Comparison of ENCODE assay signal across 9 cellular contexts in genomic region chr17:48997827-48998556, GRCh38. TPM values are rescaled to one million over a fixed set of nuclear protein-coding genes. Genes with fewer than 3 reads are reported as not detected.
A peak's percentile ranks its signal among the peaks of the same experiment; 100 is the strongest.
DNase-seq lines count a peak whose midpoint lies in the region; ATAC-seq and TF ChIP-seq lines count a peak whose summit lies in the region.
"Had no signal": no experiment of that assay in that cellular context is flagged by ENCODE, and none has a peak within 500 bp of the region (broad histone marks: within the 10 kb centered on the region; RNA-seq: fewer than 3 reads in every experiment).

No MANE protein-coding gene starts in this region.

- H3K27ac ChIP-seq in left ventricle myocardium inferior (replicated peaks) = no peak overlapping the region
- no peak overlapping the region for H3K27ac ChIP-seq in urinary bladder (ENCODE audit: low read depth)

- H3K9ac ChIP-seq in iPS-15b (ENCODE audit: low read depth, low read length) = peak overlapping the region; percentile 100

- POLR2A ChIA-PET in activated CD8-positive, alpha-beta T cell treated with anti-CD3 and anti-CD28 coated beads, Interleukin-2, amount 10 ng/mL, durations not matched to agents 7 days and 5 days (lab: Charles Lee) = no interaction called here

- CTCF ChIA-PET in activated CD8-positive, alpha-beta T cell treated with anti-CD3 and anti-CD28 coated beads, Interleukin-2, amount 10 ng/mL, durations not matched to agents 7 days and 5 days (lab: Charles Lee) = interaction anchor here (0.6 to 2.7 kb wide), 3 partner anchors 35 to 327 kb away, joined by 3 to 8 read pairs (median 3); no protein-coding TSS in a partner anchor

- H3K27me3 ChIP-seq in left ventricle myocardium inferior (ENCODE audit: low read depth) (peaks cover 100% of the 10 kb centered on the region), iPS-15b (ENCODE audit: control insufficient read depth, insufficient read depth, low read length) (no peaks in the 10 kb centered on the region)

- no peak for TF ChIP-seq CTCF in left ventricle myocardium inferior (IDR thresholded peaks at IDR 0.05; ENCODE audit: borderline replicate concordance)

- H3K36me3 ChIP-seq in left ventricle myocardium inferior (no peaks in the 10 kb centered on the region), iPS-15b (ENCODE audit: control insufficient read depth, insufficient read depth, low read length) (peaks cover 4% of the 10 kb centered on the region), urinary bladder (ENCODE audit: insufficient read depth) (no peaks in the 10 kb centered on the region)

- peak overlapping the region; percentile 43 for H3K4me3 Mint-ChIP-seq in activated CD8-positive, alpha-beta T cell treated with anti-CD3 and anti-CD28 coated beads, Interleukin-2, amount 10 ng/mL, durations not matched to agents 7 days and 5 days

- intact Hi-C loops in left ventricle myocardium inferior (cut with micrococcal nuclease) = no loop called here
- intact Hi-C loops in Right ventricle myocardium inferior (cut with DNase I) = no loop called here

- no peaks in the 10 kb centered on the region for H3K36me3 Mint-ChIP-seq in activated CD8-positive, alpha-beta T cell treated with anti-CD3 and anti-CD28 coated beads, Interleukin-2, amount 10 ng/mL, durations not matched to agents 7 days and 5 days (ENCODE audit: low read depth)

- DNase-seq in left ventricle myocardium inferior (no peak), Right ventricle myocardium inferior (ENCODE audit: missing footprints) (no peak), NCI-H1092 (lab: John Stamatoyannopoulos, UW) (no peak)
- no peak for DNase-seq in activated CD8-positive, alpha-beta T cell treated with anti-CD3 and anti-CD28 coated beads, Interleukin-2, amount 10 ng/mL, durations not matched to agents 7 days and 5 days

- H3K9me3 Mint-ChIP-seq in activated CD8-positive, alpha-beta T cell treated with anti-CD3 and anti-CD28 coated beads, Interleukin-2, amount 10 ng/mL, durations not matched to agents 7 days and 5 days (ENCODE audit: insufficient read depth) = no peaks in the 10 kb centered on the region

- no peak overlapping the region for H3K27ac Mint-ChIP-seq in activated CD8-positive, alpha-beta T cell treated with anti-CD3 and anti-CD28 coated beads, Interleukin-2, amount 10 ng/mL, durations not matched to agents 7 days and 5 days

- H3K4me3 ChIP-seq in left ventricle myocardium inferior (peak overlapping the region; percentile 50), iPS-15b (ENCODE audit: low read depth, low read length) (peak overlapping the region; percentile 98), urinary bladder (ENCODE audit: low read depth, low read length) (peak overlapping the region; percentile 21)

- H3K4me1 Mint-ChIP-seq in activated CD8-positive, alpha-beta T cell treated with anti-CD3 and anti-CD28 coated beads, Interleukin-2, amount 10 ng/mL, durations not matched to agents 7 days and 5 days (ENCODE audit: low read depth) = peaks cover 30% of the 10 kb centered on the region

- peaks cover 78% of the 10 kb centered on the region for H3K27me3 Mint-ChIP-seq in activated CD8-positive, alpha-beta T cell treated with anti-CD3 and anti-CD28 coated beads, Interleukin-2, amount 10 ng/mL, durations not matched to agents 7 days and 5 days (ENCODE audit: low read depth)

- H3K4me1 ChIP-seq in left ventricle myocardium inferior (peaks cover 31% of the 10 kb centered on the region), iPS-15b (ENCODE audit: control insufficient read depth, insufficient read depth, low read length) (peaks cover 17% of the 10 kb centered on the region), urinary bladder (ENCODE audit: insufficient read depth) (peaks cover 2% of the 10 kb centered on the region)

- ATAC-seq in Right ventricle myocardium inferior (no peak), GM18520 (IDR thresholded peaks at IDR 0.05; ENCODE audit: unreplicated experiment) (no peak), GM21447 (IDR thresholded peaks at IDR 0.05; ENCODE audit: unreplicated experiment) (no peak)
- ATAC-seq in activated CD8-positive, alpha-beta T cell treated with anti-CD3 and anti-CD28 coated beads, Interleukin-2, amount 10 ng/mL, durations not matched to agents 7 days and 5 days = peak; percentile 17

- no peaks in the 10 kb centered on the region for H3K9me3 ChIP-seq in left ventricle myocardium inferior (replicated peaks)
- H3K9me3 ChIP-seq in iPS-15b (ENCODE audit: control insufficient read depth, insufficient read depth, low read length) = no peaks in the 10 kb centered on the region

- 3% methylated on average over 58 of the region's 58 CpGs for WGBS in urinary bladder

RNA-seq across cellular contexts. Expression of gene IGF2BP1, which starts 0.8 kb away (rescaled TPM):
- total RNA-seq in left ventricle myocardium inferior (not detected), Right ventricle myocardium inferior (not detected), urinary bladder (2.9 TPM)
- total RNA-seq in activated CD8-positive, alpha-beta T cell treated with anti-CD3 and anti-CD28 coated beads, Interleukin-2, amount 10 ng/mL, durations not matched to agents 7 days and 5 days = not detected
- polyA plus RNA-seq in urinary bladder = 0.03 TPM

RNA-seq across cellular contexts. Expression of gene GIP, which starts 29.6 kb away (rescaled TPM):
- not detected for total RNA-seq in left ventricle myocardium inferior
- total RNA-seq in Right ventricle myocardium inferior = not detected
- total RNA-seq in activated CD8-positive, alpha-beta T cell treated with anti-CD3 and anti-CD28 coated beads, Interleukin-2, amount 10 ng/mL, durations not matched to agents 7 days and 5 days = not detected
- not detected for total RNA-seq in urinary bladder
- not detected for polyA plus RNA-seq in urinary bladder
- polyA plus RNA-seq: esophagus had no signal

RNA-seq across cellular contexts. Expression of gene SNF8, which starts 53.4 kb away (rescaled TPM):
- total RNA-seq in left ventricle myocardium inferior (111 TPM), Right ventricle myocardium inferior (104 TPM), urinary bladder (31.7 TPM)
- 100 to 1,000 TPM; 124 to 125 TPM for total RNA-seq in activated CD8-positive, alpha-beta T cell treated with anti-CD3 and anti-CD28 coated beads, Interleukin-2, amount 10 ng/mL, durations not matched to agents 7 days and 5 days
- 126 TPM for polyA plus RNA-seq in urinary bladder

Comparison
In these comparisons a context has a peak if more than half of its experiments do, and no peak if none do; other contexts are left out.
1. H3K4me3 ChIP-seq: peak in every context shown above with its lines; median percentile 98 in iPS-15b; 50 in left ventricle myocardium inferior; 21 in urinary bladder.